ENCODE assay signal across 8 cellular contexts in the genomic region with DNA sequence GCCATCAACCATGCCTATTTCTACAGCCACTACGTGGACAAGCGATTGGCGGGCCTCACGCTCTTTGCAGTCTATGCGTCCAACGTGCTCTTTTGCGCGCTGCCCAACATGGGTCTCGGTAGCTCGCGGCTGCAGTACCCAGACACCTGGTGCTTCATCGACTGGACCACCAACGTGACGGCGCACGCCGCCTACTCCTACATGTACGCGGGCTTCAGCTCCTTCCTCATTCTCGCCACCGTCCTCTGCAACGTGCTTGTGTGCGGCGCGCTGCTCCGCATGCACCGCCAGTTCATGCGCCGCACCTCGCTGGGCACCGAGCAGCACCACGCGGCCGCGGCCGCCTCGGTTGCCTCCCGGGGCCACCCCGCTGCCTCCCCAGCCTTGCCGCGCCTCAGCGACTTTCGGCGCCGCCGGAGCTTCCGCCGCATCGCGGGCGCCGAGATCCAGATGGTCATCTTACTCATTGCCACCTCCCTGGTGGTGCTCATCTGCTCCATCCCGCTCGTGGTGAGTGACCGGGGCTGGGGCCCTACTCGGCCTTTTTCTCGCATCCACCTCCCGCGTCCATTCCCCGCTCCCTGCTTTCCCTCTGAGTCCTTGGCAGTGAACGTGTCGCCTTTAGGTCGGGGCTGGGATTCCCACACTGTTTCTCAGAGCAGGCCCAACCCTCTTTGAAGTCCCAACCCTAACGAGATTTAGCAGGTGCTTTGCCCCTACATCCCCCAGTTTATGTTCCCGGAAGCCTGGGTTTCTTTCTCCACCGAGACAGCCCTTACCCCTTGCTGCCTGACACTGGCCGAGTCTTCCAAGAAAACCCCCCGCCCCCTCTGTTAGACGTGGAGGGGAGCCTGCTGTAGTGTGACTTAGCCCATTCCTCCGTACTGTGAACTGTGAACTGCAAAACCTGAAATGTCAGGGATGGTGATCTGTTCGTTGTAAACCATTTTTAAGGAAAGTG. TPM values are rescaled to one million over a fixed set of nuclear protein-coding genes. Genes with fewer than 3 reads are reported as not detected.
DNase-seq lines count a peak whose midpoint lies in the region; ATAC-seq and TF ChIP-seq lines count a peak whose summit lies in the region.

No MANE protein-coding gene starts in this region.

- TF ChIP-seq CTCF in cardiac muscle cell (IDR thresholded peaks at IDR 0.05; ENCODE audit: low read depth, low read length) (no peak), psoas muscle (IDR thresholded peaks at IDR 0.05) (no peak)

- no peaks in the 10 kb centered on the region for H3K36me3 ChIP-seq in cardiac muscle cell
- H3K36me3 ChIP-seq in psoas muscle (ENCODE audit: insufficient read depth in 1 of 2, low read depth in 1 of 2): no peaks in the 10 kb centered on the region

- no peak overlapping the region for H3K27ac ChIP-seq in cardiac muscle cell
- peak overlapping the region; percentile 73 for H3K27ac ChIP-seq in psoas muscle

- intact Hi-C loops in psoas muscle (cut with DNase I): loop anchor here in 1 of 2 donors (10.0 kb wide), 1 partner anchor 967 kb away; no protein-coding TSS in a partner anchor

- H3K9me3 ChIP-seq in cardiac muscle cell (ENCODE audit: low read depth) (no peaks in the 10 kb centered on the region), psoas muscle (no peaks in the 10 kb centered on the region)

- ATAC-seq in GM18907 (IDR thresholded peaks at IDR 0.05; ENCODE audit: unreplicated experiment): peak; percentile 25
- no peak for ATAC-seq in psoas muscle

- DNase-seq in Kasumi-1 (lab: John Stamatoyannopoulos, UW) (peak; percentile 47 to 70), cardiac muscle cell (ENCODE audit: low read depth in 1 of 2, low spot score in 1 of 2) (peak in 1 of 2 donors; percentile 18), psoas muscle (peak; percentile 42 to 68), inferior parietal cortex (ENCODE audit: extremely low spot score) (no peak), NCI-H2107 treated with DMSO at 0.1 percent for 48 hours (lab: John Stamatoyannopoulos, UW; ENCODE audit: unreplicated experiment) (no peak), NCI-H2196 treated with DMSO at 0.1 percent for 48 hours (lab: John Stamatoyannopoulos, UW; ENCODE audit: unreplicated experiment) (no peak)
- DNase-seq in activated effector memory CD4-positive, alpha-beta T cell treated with anti-CD3 and anti-CD28 coated beads, Interleukin-2, amount 50 U/mL, for 16 hours: peak; percentile 79

- H3K4me1 ChIP-seq in cardiac muscle cell (ENCODE audit: low read depth): peaks cover 13% of the 10 kb centered on the region
- peaks cover 3% of the 10 kb centered on the region for H3K4me1 ChIP-seq in psoas muscle

- 5 to 10% (median 5%) methylated on average over 71 of the region's 71 CpGs for WGBS in psoas muscle, 3 donors

- H3K4me3 ChIP-seq in cardiac muscle cell (peak overlapping the region; percentile 61), psoas muscle (peak overlapping the region; percentile 76)

- H3K27me3 ChIP-seq in cardiac muscle cell: peaks cover 71% of the 10 kb centered on the region
- peaks cover 0 to 50% (median 21%) of the 10 kb centered on the region in 3 donors for H3K27me3 ChIP-seq in psoas muscle (ENCODE audit: insufficient read depth in 3 of 3, low read length in 2 of 3)

RNA-seq across cellular contexts. Expression of gene PTGER4, which starts 1.9 kb away (rescaled TPM):
- total RNA-seq in cardiac muscle cell: 0.42 and 0.99 TPM in 2 replicates
- 0.28 TPM in 1 of 2 replicates, not detected in the other for polyA plus RNA-seq in cardiac muscle cell
- 1 to 10 TPM; 4.8 to 8.3 (median 5.8) TPM for total RNA-seq in psoas muscle
- 1 to 10 TPM; 1.7 to 1.8 (median 1.8) TPM for polyA plus RNA-seq in psoas muscle

Comparison
In these comparisons a context has a peak if more than half of its experiments do, and no peak if none do; other contexts are left out.
1. DNase-seq: peak in Kasumi-1 (2 of 2), activated effector memory CD4-positive, alpha-beta T cell treated with anti-CD3 and anti-CD28 coated beads, Interleukin-2, amount 50 U/mL, for 16 hours (single experiment) and psoas muscle (2 of 2); none in inferior parietal cortex (single experiment), NCI-H2107 treated with DMSO at 0.1 percent for 48 hours (single experiment) and NCI-H2196 treated with DMSO at 0.1 percent for 48 hours (single experiment).